ENCODE assay signal across 30 cellular contexts in genomic region chr10:131970946-131971345, GRCh38. TPM values are rescaled to one million over a fixed set of nuclear protein-coding genes. Genes with fewer than 3 reads are reported as not detected.
DNase-seq lines count a peak whose midpoint lies in the region; ATAC-seq and TF ChIP-seq lines count a peak whose summit lies in the region.
"Had no signal": no experiment of that assay in that cellular context is flagged by ENCODE, and none has a peak within 500 bp of the region (broad histone marks: within the 10 kb centered on the region; RNA-seq: fewer than 3 reads in every experiment).

No MANE protein-coding gene starts in this region.

- CTCF ChIA-PET in activated CD4-positive, alpha-beta T cell treated with anti-CD3 and anti-CD28 coated beads, Interleukin-2, amount 10 ng/mL, durations not matched to agents 7 days and 5 days (lab: Charles Lee): interaction anchor here (2.3 kb wide), 1 partner anchor 52 kb away, joined by 6 read pairs; no protein-coding TSS in a partner anchor
- CTCF ChIA-PET in T-cell (lab: Charles Lee): no interaction called here

- H3K9me3 Mint-ChIP-seq in activated CD4-positive, alpha-beta T cell treated with anti-CD3 and anti-CD28 coated beads, Interleukin-2, amount 10 ng/mL, durations not matched to agents 7 days and 5 days: no peaks in the 10 kb centered on the region
- H3K9me3 Mint-ChIP-seq in T-cell: no peaks in the 10 kb centered on the region
- no peaks in the 10 kb centered on the region for H3K9me3 Mint-ChIP-seq in brain
- no peaks in the 10 kb centered on the region for H3K9me3 Mint-ChIP-seq in HFFc6
- peaks cover 5% of the 10 kb centered on the region for H3K9me3 Mint-ChIP-seq in glutamatergic neuron (ENCODE audit: unreplicated experiment)
- H3K9me3 Mint-ChIP-seq: activated T-helper 17 cell treated with anti-CD3 and anti-CD28 coated beads, Interleukin-2, amount 50 U/mL, for 72 hours; CD8-positive, alpha-beta memory T cell; mesothelial cell of epicardium; stimulated activated memory B cell treated with anti-CD40 and anti-IgM and Interleukin-4, amounts not matched to agents 10 μg/mL and 1 μg/mL and 100 μg/mL, for 72 hours had no signal

- H3K36me3 ChIP-seq in uterus: no peaks in the 10 kb centered on the region

- peak overlapping the region; percentile 75 for H3K27ac Mint-ChIP-seq in activated CD4-positive, alpha-beta T cell treated with anti-CD3 and anti-CD28 coated beads, Interleukin-2, amount 10 ng/mL, durations not matched to agents 7 days and 5 days
- H3K27ac Mint-ChIP-seq in T-cell (peak overlapping the region; percentile 74 to 95), brain (peak overlapping the region in 2 of 5 experiments; percentile 46 to 93), HFFc6 (no peak overlapping the region), glutamatergic neuron (ENCODE audit: unreplicated experiment) (no peak overlapping the region)
- H3K27ac Mint-ChIP-seq: activated T-helper 17 cell treated with anti-CD3 and anti-CD28 coated beads, Interleukin-2, amount 50 U/mL, for 72 hours; mesothelial cell of epicardium; stimulated activated memory B cell treated with anti-CD40 and anti-IgM and Interleukin-4, amounts not matched to agents 10 μg/mL and 1 μg/mL and 100 μg/mL, for 72 hours had no signal

- peaks cover 56% of the 10 kb centered on the region for H3K4me1 Mint-ChIP-seq in activated CD4-positive, alpha-beta T cell treated with anti-CD3 and anti-CD28 coated beads, Interleukin-2, amount 10 ng/mL, durations not matched to agents 7 days and 5 days
- H3K4me1 Mint-ChIP-seq in T-cell (peaks cover 55 to 68% (median 59%) of the 10 kb centered on the region in 3 donors), brain (peaks cover 53% of the 10 kb centered on the region), HFFc6 (ENCODE audit: low read depth) (no peaks in the 10 kb centered on the region; the same call in none of the 2 replicates), glutamatergic neuron (ENCODE audit: low read depth, unreplicated experiment) (peaks cover 15% of the 10 kb centered on the region)

- no peak for TF ChIP-seq CTCF in brain (conservative IDR thresholded peaks at IDR 0.05)
- TF ChIP-seq CTCF in uterus (IDR thresholded peaks at IDR 0.05): no peak
- no peak for TF ChIP-seq CTCF in HFFc6 (IDR thresholded peaks at IDR 0.05)
- no peak for TF ChIP-seq CTCF in glutamatergic neuron (IDR thresholded peaks at IDR 0.05; ENCODE audit: partially characterized antibody, unreplicated experiment)

- H3K4me3 ChIP-seq in uterus: no peak overlapping the region
- H3K4me3 ChIP-seq: A549, adrenal gland, GM23248, K562, Peyer's patch, psoas muscle, suprapubic skin had no signal

- POLR2A ChIA-PET in activated CD4-positive, alpha-beta T cell treated with anti-CD3 and anti-CD28 coated beads, Interleukin-2, amount 10 ng/mL, durations not matched to agents 7 days and 5 days (lab: Charles Lee): no interaction called here
- POLR2A ChIA-PET in T-cell (lab: Charles Lee): no interaction called here

- H3K36me3 Mint-ChIP-seq in activated CD4-positive, alpha-beta T cell treated with anti-CD3 and anti-CD28 coated beads, Interleukin-2, amount 10 ng/mL, durations not matched to agents 7 days and 5 days (ENCODE audit: low read depth): peaks cover 59% of the 10 kb centered on the region
- H3K36me3 Mint-ChIP-seq in T-cell: peaks cover 25% of the 10 kb centered on the region
- peaks cover 90% of the 10 kb centered on the region for H3K36me3 Mint-ChIP-seq in brain
- peaks cover 29% of the 10 kb centered on the region for H3K36me3 Mint-ChIP-seq in HFFc6 (ENCODE audit: low read depth)
- H3K36me3 Mint-ChIP-seq in glutamatergic neuron (ENCODE audit: unreplicated experiment): no peaks in the 10 kb centered on the region

- H3K27me3 ChIP-seq in uterus: no peaks in the 10 kb centered on the region
- H3K27me3 ChIP-seq: adrenal gland, brain microvascular endothelial cell, Peyer's patch, suprapubic skin had no signal

- H3K9me3 ChIP-seq in uterus: no peaks in the 10 kb centered on the region
- H3K9me3 ChIP-seq: A549, adrenal gland, Peyer's patch, psoas muscle, suprapubic skin had no signal

- ATAC-seq in T-cell (replicated peaks in 1 of 4): no peak
- ATAC-seq: activated T-helper 17 cell treated with anti-CD3 and anti-CD28 coated beads, Interleukin-2, amount 50 U/mL, for 72 hours; K562; psoas muscle; stimulated activated memory B cell treated with anti-CD40 and anti-IgM and Interleukin-4, amounts not matched to agents 10 μg/mL and 1 μg/mL and 100 μg/mL, for 72 hours had no signal

- H3K4me1 ChIP-seq in uterus: no peaks in the 10 kb centered on the region
- H3K4me1 ChIP-seq: A549 had no signal

- no peak overlapping the region for H3K27ac ChIP-seq in uterus
- H3K27ac ChIP-seq: A549, adrenal gland, brain microvascular endothelial cell, GM23248, Peyer's patch, psoas muscle, suprapubic skin, WERI-Rb-1 had no signal

- intact Hi-C loops in uterus (cut with DNase I; ENCODE audit: low total_unique reads): loop anchor here (10.0 kb wide), 1 partner anchor 66 kb away; the partner anchor contains the start of gene PPP2R2D

- no peak overlapping the region for H3K4me3 Mint-ChIP-seq in activated CD4-positive, alpha-beta T cell treated with anti-CD3 and anti-CD28 coated beads, Interleukin-2, amount 10 ng/mL, durations not matched to agents 7 days and 5 days
- H3K4me3 Mint-ChIP-seq in T-cell (peak overlapping the region in 1 of 3 donors; percentile 44), brain (peak overlapping the region in 3 of 5 experiments; percentile 9 to 30 (median 24)), HFFc6 (no peak overlapping the region), glutamatergic neuron (ENCODE audit: unreplicated experiment) (no peak overlapping the region)
- H3K4me3 Mint-ChIP-seq: activated T-helper 17 cell treated with anti-CD3 and anti-CD28 coated beads, Interleukin-2, amount 50 U/mL, for 72 hours; mesothelial cell of epicardium; stimulated activated memory B cell treated with anti-CD40 and anti-IgM and Interleukin-4, amounts not matched to agents 10 μg/mL and 1 μg/mL and 100 μg/mL, for 72 hours had no signal

- no peaks in the 10 kb centered on the region for H3K27me3 Mint-ChIP-seq in activated CD4-positive, alpha-beta T cell treated with anti-CD3 and anti-CD28 coated beads, Interleukin-2, amount 10 ng/mL, durations not matched to agents 7 days and 5 days
- no peaks in the 10 kb centered on the region for H3K27me3 Mint-ChIP-seq in T-cell
- H3K27me3 Mint-ChIP-seq in brain: peaks cover 2% of the 10 kb centered on the region
- H3K27me3 Mint-ChIP-seq in HFFc6 (ENCODE audit: insufficient read depth): peaks cover 6% of the 10 kb centered on the region
- H3K27me3 Mint-ChIP-seq in glutamatergic neuron (ENCODE audit: unreplicated experiment): peaks cover 8% of the 10 kb centered on the region
- H3K27me3 Mint-ChIP-seq: activated T-helper 17 cell treated with anti-CD3 and anti-CD28 coated beads, Interleukin-2, amount 50 U/mL, for 72 hours; CD8-positive, alpha-beta memory T cell; stimulated activated memory B cell treated with anti-CD40 and anti-IgM and Interleukin-4, amounts not matched to agents 10 μg/mL and 1 μg/mL and 100 μg/mL, for 72 hours had no signal

- DNase-seq in activated CD4-positive, alpha-beta T cell treated with anti-CD3 and anti-CD28 coated beads, Interleukin-2, amount 10 ng/mL, durations not matched to agents 7 days and 5 days: no peak
- DNase-seq in activated CD4-positive, alpha-beta T cell treated with anti-CD3 and anti-CD28 coated beads, Interleukin-2, amount 50 U/mL, for 1 hour: no peak
- DNase-seq in 8988T (peak; percentile 5), T-cell (no peak), uterus (no peak), HFFc6 (no peak), glutamatergic neuron (no peak)
- DNase-seq: activated CD8-positive, alpha-beta memory T cell treated with anti-CD3 and anti-CD28 coated beads, Interleukin-2, amount 50 U/mL, for 4 hours; brain microvascular endothelial cell; CD8-positive, alpha-beta memory T cell; DMS 273 treated with DMSO at 0.1 percent for 48 hours; GM23248; NCI-H1048; NCI-H2107; NCI-H345; NCI-H748 treated with DMSO at 0.1 percent for 48 hours; occipital lobe; Peyer's patch; psoas muscle; SHP77; T1000; WERI-Rb-1 had no signal

- no peak for TF ChIP-seq POLR2A in uterus (IDR thresholded peaks at IDR 0.05)

RNA-seq across cellular contexts. Expression of gene BNIP3, which starts 10.8 kb away (rescaled TPM):
- 10 to 100 TPM; 59.0 to 62.2 TPM for total RNA-seq in activated CD4-positive, alpha-beta T cell treated with anti-CD3 and anti-CD28 coated beads, Interleukin-2, amount 10 ng/mL, durations not matched to agents 7 days and 5 days
- total RNA-seq in T-cell (10 to 100 TPM; 23.9 to 30.2 (median 27.8) TPM), uterus (100 to 1,000 TPM in 1 of 4 donors, 10 to 100 TPM in 3; 17.1 to 122 (median 31.6) TPM), glutamatergic neuron (ENCODE audit: unreplicated experiment) (56.4 TPM)
- polyA plus RNA-seq in brain (ENCODE audit: insufficient read depth, low read depth, low replicate concordance): 43.7 TPM
- 100 to 1,000 TPM in 1 of 6 experiments, 10 to 100 TPM in 5; 71.0 to 107 (median 78.3) TPM for total RNA-seq in HFFc6 (2021; fragmentation: NEBNext Ultra II Directional; extraction: Animal tissue kit (Norgen Biotek cat#: 25700))

Comparison
In these comparisons a context has a peak if more than half of its experiments do, and no peak if none do; other contexts are left out.
1. H3K27ac Mint-ChIP-seq: peak in activated CD4-positive, alpha-beta T cell treated with anti-CD3 and anti-CD28 coated beads, Interleukin-2, amount 10 ng/mL, durations not matched to agents 7 days and 5 days (single experiment) and T-cell (2 of 2); none in HFFc6 (single experiment) and glutamatergic neuron (single experiment).
2. H3K4me3 Mint-ChIP-seq: peak in brain (3 of 5); none in activated CD4-positive, alpha-beta T cell treated with anti-CD3 and anti-CD28 coated beads, Interleukin-2, amount 10 ng/mL, durations not matched to agents 7 days and 5 days (single experiment), HFFc6 (single experiment) and glutamatergic neuron (single experiment).